In the genomic region with DNA sequence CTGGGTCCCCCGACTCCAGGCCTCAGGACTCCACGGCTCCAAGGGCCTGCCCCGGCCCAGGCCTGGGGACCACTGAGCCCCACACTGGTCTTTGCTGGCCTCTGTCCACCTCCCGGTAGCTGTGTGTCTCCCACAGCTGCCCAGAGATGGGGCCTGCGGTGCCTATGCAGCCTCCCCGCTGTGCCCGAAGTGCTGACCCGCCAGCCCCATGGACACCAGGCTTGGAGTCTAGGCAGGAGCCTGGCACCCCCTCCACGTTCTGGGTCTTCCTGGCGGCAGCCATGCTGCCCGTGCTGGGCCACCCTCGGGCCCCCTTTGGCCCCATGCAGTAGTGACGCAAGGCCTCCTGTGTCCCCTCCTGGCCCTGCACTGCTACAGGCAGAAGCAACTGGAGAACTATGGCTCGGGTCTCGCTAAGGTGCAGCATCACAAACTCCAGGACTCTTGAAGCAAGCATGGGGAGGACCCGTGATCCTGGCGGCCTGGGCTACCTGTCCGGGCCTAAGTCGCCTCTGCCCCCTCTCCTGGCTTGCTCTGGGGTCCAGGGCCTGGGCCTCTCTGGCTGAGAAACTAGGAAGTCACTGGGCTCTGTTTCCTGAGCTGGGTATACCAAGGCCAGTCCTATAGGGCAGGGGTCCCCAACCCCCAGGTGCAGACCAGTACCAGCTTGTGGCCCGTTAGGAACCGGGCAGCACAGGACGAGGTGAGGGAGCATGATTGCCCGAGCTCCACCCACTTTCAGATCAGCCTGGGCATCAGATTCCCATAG, we compare ENCODE assay signal across 1 cellular context.
TF ChIP-seq lines count a peak whose summit lies in the region.

No MANE protein-coding gene starts in this region.

TF ChIP-seq in HEK293, 187 proteins besides CTCF, POLR2A, EP300 and RAD21 (continued from another document):
- TF ChIP-seq, protein P1, sequence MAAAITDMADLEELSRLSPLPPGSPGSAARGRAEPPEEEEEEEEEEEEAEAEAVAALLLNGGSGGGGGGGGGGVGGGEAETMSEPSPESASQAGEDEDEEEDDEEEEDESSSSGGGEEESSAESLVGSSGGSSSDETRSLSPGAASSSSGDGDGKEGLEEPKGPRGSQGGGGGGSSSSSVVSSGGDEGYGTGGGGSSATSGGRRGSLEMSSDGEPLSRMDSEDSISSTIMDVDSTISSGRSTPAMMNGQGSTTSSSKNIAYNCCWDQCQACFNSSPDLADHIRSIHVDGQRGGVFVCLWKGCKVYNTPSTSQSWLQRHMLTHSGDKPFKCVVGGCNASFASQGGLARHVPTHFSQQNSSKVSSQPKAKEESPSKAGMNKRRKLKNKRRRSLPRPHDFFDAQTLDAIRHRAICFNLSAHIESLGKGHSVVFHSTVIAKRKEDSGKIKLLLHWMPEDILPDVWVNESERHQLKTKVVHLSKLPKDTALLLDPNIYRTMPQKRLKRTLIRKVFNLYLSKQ (tag by site-specific recombination; IDR thresholded peaks at IDR 0.05; ENCODE audit: borderline replicate concordance) = no peak
- TF ChIP-seq ZNF335 (tag by site-specific recombination; conservative IDR thresholded peaks at IDR 0.05) = peak; percentile 81
- no peak for TF ChIP-seq ZNF555 (tag by site-specific recombination; conservative IDR thresholded peaks at IDR 0.05)
- TF ChIP-seq, protein P2, sequence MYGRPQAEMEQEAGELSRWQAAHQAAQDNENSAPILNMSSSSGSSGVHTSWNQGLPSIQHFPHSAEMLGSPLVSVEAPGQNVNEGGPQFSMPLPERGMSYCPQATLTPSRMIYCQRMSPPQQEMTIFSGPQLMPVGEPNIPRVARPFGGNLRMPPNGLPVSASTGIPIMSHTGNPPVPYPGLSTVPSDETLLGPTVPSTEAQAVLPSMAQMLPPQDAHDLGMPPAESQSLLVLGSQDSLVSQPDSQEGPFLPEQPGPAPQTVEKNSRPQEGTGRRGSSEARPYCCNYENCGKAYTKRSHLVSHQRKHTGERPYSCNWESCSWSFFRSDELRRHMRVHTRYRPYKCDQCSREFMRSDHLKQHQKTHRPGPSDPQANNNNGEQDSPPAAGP (tag by site-specific recombination; IDR thresholded peaks at IDR 0.05) = no peak
- TF ChIP-seq ZNF837 (tag by site-specific recombination; IDR thresholded peaks at IDR 0.05) = no peak
- TF ChIP-seq ZNF354C (tag by site-specific recombination; IDR thresholded peaks at IDR 0.05; ENCODE audit: borderline replicate concordance, low read depth) = no peak
- TF ChIP-seq ZFP69B (tag by site-specific recombination; IDR thresholded peaks at IDR 0.05) = no peak
- no peak for TF ChIP-seq ZNF221 (tag by site-specific recombination; IDR thresholded peaks at IDR 0.05; ENCODE audit: borderline replicate concordance)
- TF ChIP-seq, protein P3, sequence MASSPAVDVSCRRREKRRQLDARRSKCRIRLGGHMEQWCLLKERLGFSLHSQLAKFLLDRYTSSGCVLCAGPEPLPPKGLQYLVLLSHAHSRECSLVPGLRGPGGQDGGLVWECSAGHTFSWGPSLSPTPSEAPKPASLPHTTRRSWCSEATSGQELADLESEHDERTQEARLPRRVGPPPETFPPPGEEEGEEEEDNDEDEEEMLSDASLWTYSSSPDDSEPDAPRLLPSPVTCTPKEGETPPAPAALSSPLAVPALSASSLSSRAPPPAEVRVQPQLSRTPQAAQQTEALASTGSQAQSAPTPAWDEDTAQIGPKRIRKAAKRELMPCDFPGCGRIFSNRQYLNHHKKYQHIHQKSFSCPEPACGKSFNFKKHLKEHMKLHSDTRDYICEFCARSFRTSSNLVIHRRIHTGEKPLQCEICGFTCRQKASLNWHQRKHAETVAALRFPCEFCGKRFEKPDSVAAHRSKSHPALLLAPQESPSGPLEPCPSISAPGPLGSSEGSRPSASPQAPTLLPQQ (tag by site-specific recombination; IDR thresholded peaks at IDR 0.05) = no peak
- peak; percentile 95 for TF ChIP-seq ZNF549 (tag by site-specific recombination; IDR thresholded peaks at IDR 0.05)
- no peak for TF ChIP-seq ZNF146 (tag by site-specific recombination; IDR thresholded peaks at IDR 0.05)
